In the genomic region with DNA sequence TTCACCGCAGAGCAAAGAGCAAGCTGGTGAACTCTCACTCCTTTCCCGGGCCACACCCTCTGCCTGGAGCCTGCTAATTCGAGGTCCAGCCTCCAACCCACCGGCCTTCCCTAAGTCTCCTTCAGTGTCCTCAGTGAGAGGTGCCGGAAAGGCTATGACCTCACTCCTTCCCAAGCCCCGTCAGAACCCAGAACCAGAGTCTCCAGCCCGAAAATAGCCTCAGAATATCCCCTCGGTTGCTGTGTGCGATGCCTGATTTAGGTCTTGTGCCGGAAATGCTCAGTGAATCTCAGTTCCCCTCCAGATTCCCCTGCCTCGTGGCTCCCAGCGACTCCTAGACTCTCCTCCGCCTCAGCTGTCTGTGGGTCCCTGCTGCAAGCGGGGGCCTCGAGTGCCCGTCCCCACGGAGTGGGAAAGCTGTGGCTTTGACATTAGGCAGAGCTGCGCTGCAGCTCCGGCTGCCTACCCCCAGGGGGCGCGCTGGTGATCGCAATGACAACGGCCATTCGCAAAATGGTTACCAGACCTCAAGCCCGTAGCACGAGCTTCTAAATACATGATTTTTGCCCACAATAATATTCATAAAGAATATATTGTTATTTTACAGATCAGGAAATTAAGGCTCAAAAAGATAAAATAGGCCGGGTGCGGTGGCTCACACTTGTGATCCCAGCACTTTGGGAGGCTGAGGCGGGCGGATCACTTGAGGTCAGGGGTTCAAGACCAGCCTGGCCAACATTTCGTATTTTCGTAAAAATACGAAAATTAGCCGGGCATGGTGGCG, we compare ENCODE assay signal across 1 cellular context.
TF ChIP-seq lines count a peak whose summit lies in the region.

No MANE protein-coding gene starts in this region.

TF ChIP-seq in HepG2, 621 proteins besides CTCF, POLR2A, EP300 and RAD21 (continued from another document and continues in another):
- TF ChIP-seq ZNF577 (CRISPR knock-in tag; IDR thresholded peaks at IDR 0.05; ENCODE audit: borderline replicate concordance, low read depth) = no peak
- TF ChIP-seq, protein P1, sequence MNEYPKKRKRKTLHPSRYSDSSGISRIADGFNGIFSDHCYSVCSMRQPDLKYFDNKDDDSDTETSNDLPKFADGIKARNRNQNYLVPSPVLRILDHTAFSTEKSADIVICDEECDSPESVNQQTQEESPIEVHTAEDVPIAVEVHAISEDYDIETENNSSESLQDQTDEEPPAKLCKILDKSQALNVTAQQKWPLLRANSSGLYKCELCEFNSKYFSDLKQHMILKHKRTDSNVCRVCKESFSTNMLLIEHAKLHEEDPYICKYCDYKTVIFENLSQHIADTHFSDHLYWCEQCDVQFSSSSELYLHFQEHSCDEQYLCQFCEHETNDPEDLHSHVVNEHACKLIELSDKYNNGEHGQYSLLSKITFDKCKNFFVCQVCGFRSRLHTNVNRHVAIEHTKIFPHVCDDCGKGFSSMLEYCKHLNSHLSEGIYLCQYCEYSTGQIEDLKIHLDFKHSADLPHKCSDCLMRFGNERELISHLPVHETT (CRISPR knock-in tag; conservative IDR thresholded peaks at IDR 0.05) = no peak
- no peak for TF ChIP-seq ZFP90 (CRISPR knock-in tag; IDR thresholded peaks at IDR 0.05; ENCODE audit: borderline replicate concordance)
- no peak for TF ChIP-seq ZEB1 (IDR thresholded peaks at IDR 0.05; ENCODE audit: insufficient replicate concordance, low read depth)
- TF ChIP-seq HNRNPK (IDR thresholded peaks at IDR 0.05; ENCODE audit: low read depth, low read length, poor library complexity, severe bottlenecking) = no peak
- TF ChIP-seq ZFP36L1 (CRISPR knock-in tag; IDR thresholded peaks at IDR 0.05) = no peak
- TF ChIP-seq TP53 (CRISPR knock-in tag; conservative IDR thresholded peaks at IDR 0.05) = no peak
- no peak for TF ChIP-seq ZFP41 (CRISPR knock-in tag; IDR thresholded peaks at IDR 0.05; ENCODE audit: borderline replicate concordance)
- TF ChIP-seq ZNF780A (CRISPR knock-in tag; IDR thresholded peaks at IDR 0.05) = no peak
- TF ChIP-seq KLF12 (CRISPR knock-in tag; IDR thresholded peaks at IDR 0.05; ENCODE audit: borderline replicate concordance) = no peak
- no peak for TF ChIP-seq ZNF747 (CRISPR knock-in tag; IDR thresholded peaks at IDR 0.05; ENCODE audit: borderline replicate concordance)
- no peak for TF ChIP-seq ARNT (IDR thresholded peaks at IDR 0.05)
- TF ChIP-seq, protein P2, sequence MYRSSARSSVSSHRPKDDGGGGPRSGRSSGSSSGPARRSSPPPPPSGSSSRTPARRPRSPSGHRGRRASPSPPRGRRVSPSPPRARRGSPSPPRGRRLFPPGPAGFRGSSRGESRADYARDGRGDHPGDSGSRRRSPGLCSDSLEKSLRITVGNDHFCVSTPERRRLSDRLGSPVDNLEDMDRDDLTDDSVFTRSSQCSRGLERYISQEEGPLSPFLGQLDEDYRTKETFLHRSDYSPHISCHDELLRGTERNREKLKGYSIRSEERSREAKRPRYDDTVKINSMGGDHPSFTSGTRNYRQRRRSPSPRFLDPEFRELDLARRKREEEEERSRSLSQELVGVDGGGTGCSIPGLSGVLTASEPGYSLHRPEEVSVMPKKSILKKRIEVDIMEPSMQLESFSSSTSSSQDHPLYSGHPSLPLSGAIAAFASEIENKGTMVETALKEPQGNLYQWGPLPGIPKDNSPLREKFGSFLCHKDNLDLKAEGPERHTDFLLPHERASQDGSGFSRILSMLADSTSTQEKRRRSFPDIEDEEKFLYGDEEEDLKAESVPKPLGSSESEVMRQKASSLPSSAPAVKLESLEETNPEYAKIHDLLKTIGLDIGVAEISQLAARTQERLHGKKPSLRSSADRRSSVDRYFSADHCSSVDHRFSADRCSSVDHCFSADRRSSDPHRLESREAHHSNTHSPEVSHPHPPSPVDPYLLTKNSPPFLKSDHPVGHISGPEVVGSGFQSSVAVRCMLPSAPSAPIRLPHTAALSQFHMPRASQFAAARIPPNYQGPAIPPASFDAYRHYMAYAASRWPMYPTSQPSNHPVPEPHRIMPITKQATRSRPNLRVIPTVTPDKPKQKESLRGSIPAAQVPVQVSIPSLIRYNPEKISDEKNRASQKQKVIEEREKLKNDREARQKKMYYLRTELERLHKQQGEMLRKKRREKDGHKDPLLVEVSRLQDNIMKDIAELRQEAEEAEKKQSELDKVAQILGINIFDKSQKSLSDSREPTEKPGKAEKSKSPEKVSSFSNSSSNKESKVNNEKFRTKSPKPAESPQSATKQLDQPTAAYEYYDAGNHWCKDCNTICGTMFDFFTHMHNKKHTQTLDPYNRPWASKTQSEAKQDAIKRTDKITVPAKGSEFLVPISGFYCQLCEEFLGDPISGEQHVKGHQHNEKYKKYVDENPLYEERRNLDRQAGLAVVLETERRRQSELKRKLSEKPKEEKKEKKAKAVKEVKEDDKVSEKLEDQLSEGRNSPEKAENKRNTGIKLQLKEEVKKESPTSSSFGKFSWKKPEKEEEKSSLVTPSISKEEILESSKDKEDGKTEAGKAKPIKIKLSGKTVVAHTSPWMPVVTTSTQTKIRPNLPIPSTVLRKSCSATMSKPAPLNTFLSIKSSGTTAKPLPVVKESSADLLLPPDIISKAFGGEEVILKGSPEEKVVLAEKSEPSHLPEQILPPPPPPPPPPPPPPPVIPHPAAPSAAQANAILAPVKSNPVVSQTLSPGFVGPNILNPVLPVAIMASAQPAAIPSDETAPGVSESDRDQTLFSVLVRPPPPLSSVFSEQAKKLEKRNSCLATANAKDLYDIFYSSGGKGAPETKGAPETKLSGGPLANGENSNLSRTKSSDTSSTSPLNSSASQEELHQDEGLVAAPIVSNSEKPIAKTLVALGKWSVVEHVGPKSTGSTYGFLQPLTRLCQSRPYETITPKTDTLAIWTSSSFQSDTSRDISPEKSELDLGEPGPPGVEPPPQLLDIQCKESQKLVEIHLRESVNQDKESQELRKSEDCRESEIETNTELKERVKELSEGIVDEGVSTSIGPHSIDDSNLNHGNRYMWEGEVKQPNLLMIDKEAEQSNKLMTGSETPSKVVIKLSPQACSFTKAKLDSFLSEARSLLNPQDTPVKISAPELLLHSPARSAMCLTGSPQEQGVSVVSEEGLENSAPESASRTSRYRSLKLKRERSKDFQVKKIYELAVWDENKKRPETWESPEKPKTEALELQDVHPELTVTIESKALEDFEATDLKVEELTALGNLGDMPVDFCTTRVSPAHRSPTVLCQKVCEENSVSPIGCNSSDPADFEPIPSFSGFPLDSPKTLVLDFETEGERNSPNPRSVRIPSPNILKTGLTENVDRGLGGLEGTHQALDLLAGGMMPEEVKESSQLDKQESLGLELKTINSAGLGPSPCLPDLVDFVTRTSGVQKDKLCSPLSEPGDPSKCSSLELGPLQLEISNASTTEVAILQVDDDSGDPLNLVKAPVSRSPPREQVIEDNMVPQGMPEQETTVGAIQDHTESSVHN (CRISPR knock-in tag; IDR thresholded peaks at IDR 0.05) = no peak
- TF ChIP-seq, protein P3, sequence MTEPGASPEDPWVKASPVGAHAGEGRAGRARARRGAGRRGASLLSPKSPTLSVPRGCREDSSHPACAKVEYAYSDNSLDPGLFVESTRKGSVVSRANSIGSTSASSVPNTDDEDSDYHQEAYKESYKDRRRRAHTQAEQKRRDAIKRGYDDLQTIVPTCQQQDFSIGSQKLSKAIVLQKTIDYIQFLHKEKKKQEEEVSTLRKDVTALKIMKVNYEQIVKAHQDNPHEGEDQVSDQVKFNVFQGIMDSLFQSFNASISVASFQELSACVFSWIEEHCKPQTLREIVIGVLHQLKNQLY (CRISPR knock-in tag; IDR thresholded peaks at IDR 0.05) = no peak
- TF ChIP-seq ZFYVE20 (CRISPR knock-in tag; IDR thresholded peaks at IDR 0.05; ENCODE audit: borderline replicate concordance, low read depth) = no peak
- no peak for TF ChIP-seq FOSL2 (CRISPR knock-in tag; IDR thresholded peaks at IDR 0.05)
- TF ChIP-seq, protein P4, sequence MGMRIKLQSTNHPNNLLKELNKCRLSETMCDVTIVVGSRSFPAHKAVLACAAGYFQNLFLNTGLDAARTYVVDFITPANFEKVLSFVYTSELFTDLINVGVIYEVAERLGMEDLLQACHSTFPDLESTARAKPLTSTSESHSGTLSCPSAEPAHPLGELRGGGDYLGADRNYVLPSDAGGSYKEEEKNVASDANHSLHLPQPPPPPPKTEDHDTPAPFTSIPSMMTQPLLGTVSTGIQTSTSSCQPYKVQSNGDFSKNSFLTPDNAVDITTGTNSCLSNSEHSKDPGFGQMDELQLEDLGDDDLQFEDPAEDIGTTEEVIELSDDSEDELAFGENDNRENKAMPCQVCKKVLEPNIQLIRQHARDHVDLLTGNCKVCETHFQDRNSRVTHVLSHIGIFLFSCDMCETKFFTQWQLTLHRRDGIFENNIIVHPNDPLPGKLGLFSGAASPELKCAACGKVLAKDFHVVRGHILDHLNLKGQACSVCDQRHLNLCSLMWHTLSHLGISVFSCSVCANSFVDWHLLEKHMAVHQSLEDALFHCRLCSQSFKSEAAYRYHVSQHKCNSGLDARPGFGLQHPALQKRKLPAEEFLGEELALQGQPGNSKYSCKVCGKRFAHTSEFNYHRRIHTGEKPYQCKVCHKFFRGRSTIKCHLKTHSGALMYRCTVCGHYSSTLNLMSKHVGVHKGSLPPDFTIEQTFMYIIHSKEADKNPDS (CRISPR knock-in tag; IDR thresholded peaks at IDR 0.05) = no peak
- no peak for TF ChIP-seq U2AF2 (IDR thresholded peaks at IDR 0.05; ENCODE audit: low read depth, low read length)
- TF ChIP-seq, protein P5, sequence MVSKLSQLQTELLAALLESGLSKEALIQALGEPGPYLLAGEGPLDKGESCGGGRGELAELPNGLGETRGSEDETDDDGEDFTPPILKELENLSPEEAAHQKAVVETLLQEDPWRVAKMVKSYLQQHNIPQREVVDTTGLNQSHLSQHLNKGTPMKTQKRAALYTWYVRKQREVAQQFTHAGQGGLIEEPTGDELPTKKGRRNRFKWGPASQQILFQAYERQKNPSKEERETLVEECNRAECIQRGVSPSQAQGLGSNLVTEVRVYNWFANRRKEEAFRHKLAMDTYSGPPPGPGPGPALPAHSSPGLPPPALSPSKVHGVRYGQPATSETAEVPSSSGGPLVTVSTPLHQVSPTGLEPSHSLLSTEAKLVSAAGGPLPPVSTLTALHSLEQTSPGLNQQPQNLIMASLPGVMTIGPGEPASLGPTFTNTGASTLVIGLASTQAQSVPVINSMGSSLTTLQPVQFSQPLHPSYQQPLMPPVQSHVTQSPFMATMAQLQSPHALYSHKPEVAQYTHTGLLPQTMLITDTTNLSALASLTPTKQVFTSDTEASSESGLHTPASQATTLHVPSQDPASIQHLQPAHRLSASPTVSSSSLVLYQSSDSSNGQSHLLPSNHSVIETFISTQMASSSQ (IDR thresholded peaks at IDR 0.05; ENCODE audit: low read depth) = no peak
- TF ChIP-seq, protein P5 (CRISPR knock-in tag; IDR thresholded peaks at IDR 0.05; ENCODE audit: borderline replicate concordance) = 0 out of 2 replicates have a peak, but pooled peaks have one; percentile 29
- TF ChIP-seq ZNF670 (CRISPR knock-in tag; IDR thresholded peaks at IDR 0.05; ENCODE audit: borderline replicate concordance) = no peak
- TF ChIP-seq HHEX (CRISPR knock-in tag; IDR thresholded peaks at IDR 0.05) = no peak
- no peak for TF ChIP-seq HNRNPL (IDR thresholded peaks at IDR 0.05; ENCODE audit: low read depth, low read length)
- no peak; the same call in 1 of the 2 replicates for TF ChIP-seq CEBPG (CRISPR knock-in tag; IDR thresholded peaks at IDR 0.05)
- no peak for TF ChIP-seq RBM22 (optimal IDR thresholded peaks at IDR 0.05; ENCODE audit: low read length)
- no peak for TF ChIP-seq PHF5A (CRISPR knock-in tag; IDR thresholded peaks at IDR 0.05; ENCODE audit: low read depth, unreplicated experiment)
- TF ChIP-seq SPEN (CRISPR knock-in tag; IDR thresholded peaks at IDR 0.05; ENCODE audit: low read depth) = no peak
- TF ChIP-seq ZNF616 (CRISPR knock-in tag; IDR thresholded peaks at IDR 0.05; ENCODE audit: low read depth) = no peak
- TF ChIP-seq CHD4 (IDR thresholded peaks at IDR 0.05; ENCODE audit: borderline replicate concordance, low read length) = no peak
- TF ChIP-seq ZNF788 (CRISPR knock-in tag; IDR thresholded peaks at IDR 0.05; ENCODE audit: borderline replicate concordance) = no peak
- TF ChIP-seq MBNL3 (CRISPR knock-in tag; conservative IDR thresholded peaks at IDR 0.05) = no peak
- TF ChIP-seq, protein P6, sequence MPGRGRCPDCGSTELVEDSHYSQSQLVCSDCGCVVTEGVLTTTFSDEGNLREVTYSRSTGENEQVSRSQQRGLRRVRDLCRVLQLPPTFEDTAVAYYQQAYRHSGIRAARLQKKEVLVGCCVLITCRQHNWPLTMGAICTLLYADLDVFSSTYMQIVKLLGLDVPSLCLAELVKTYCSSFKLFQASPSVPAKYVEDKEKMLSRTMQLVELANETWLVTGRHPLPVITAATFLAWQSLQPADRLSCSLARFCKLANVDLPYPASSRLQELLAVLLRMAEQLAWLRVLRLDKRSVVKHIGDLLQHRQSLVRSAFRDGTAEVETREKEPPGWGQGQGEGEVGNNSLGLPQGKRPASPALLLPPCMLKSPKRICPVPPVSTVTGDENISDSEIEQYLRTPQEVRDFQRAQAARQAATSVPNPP (CRISPR knock-in tag; IDR thresholded peaks at IDR 0.05) = no peak
- TF ChIP-seq RXRA (CRISPR knock-in tag; IDR thresholded peaks at IDR 0.05) = peak; percentile 58; the same call in 1 of the 2 replicates
- TF ChIP-seq ZNF605 (CRISPR knock-in tag; IDR thresholded peaks at IDR 0.05) = peak; percentile 88; the same call in 1 of the 2 replicates
- TF ChIP-seq, protein P7, sequence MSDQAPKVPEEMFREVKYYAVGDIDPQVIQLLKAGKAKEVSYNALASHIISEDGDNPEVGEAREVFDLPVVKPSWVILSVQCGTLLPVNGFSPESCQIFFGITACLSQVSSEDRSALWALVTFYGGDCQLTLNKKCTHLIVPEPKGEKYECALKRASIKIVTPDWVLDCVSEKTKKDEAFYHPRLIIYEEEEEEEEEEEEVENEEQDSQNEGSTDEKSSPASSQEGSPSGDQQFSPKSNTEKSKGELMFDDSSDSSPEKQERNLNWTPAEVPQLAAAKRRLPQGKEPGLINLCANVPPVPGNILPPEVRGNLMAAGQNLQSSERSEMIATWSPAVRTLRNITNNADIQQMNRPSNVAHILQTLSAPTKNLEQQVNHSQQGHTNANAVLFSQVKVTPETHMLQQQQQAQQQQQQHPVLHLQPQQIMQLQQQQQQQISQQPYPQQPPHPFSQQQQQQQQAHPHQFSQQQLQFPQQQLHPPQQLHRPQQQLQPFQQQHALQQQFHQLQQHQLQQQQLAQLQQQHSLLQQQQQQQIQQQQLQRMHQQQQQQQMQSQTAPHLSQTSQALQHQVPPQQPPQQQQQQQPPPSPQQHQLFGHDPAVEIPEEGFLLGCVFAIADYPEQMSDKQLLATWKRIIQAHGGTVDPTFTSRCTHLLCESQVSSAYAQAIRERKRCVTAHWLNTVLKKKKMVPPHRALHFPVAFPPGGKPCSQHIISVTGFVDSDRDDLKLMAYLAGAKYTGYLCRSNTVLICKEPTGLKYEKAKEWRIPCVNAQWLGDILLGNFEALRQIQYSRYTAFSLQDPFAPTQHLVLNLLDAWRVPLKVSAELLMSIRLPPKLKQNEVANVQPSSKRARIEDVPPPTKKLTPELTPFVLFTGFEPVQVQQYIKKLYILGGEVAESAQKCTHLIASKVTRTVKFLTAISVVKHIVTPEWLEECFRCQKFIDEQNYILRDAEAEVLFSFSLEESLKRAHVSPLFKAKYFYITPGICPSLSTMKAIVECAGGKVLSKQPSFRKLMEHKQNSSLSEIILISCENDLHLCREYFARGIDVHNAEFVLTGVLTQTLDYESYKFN (CRISPR knock-in tag; conservative IDR thresholded peaks at IDR 0.05) = no peak
